In the genomic region with DNA sequence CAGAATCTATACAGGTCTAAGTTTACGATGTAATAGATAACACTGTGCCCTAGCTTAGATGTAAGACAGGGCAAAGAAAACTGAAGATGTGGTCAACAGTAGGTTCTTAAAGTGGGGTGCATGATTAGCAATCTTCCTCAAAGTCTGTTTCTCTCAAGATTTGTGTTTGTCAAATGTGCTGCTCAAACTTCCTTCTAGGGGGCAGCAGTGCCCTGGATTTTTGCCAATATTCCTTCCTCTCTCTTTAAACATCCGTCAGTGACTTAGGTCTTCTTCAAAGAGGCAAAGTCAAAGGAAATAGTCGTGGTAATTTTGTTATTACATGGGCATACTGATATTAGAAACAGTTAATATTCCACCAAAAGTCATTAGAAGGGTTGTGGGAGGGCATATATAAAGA, we compare ENCODE assay signal across 12 cellular contexts. TPM values are rescaled to one million over a fixed set of nuclear protein-coding genes. Genes with fewer than 3 reads are reported as not detected.
DNase-seq lines count a peak whose midpoint lies in the region; TF ChIP-seq lines count a peak whose summit lies in the region.
"Had no signal": no experiment of that assay in that cellular context is flagged by ENCODE, and none has a peak within 500 bp of the region (broad histone marks: within the 10 kb centered on the region; RNA-seq: fewer than 3 reads in every experiment).

No MANE protein-coding gene starts in this region.

- H3K36me3 Mint-ChIP-seq in progenitor cell of endocrine pancreas (ENCODE audit: insufficient read depth) = no peaks in the 10 kb centered on the region
- H3K36me3 Mint-ChIP-seq: activated CD4-positive, alpha-beta memory T cell treated with anti-CD3 and anti-CD28 coated beads for 36 hours had no signal

- no peak overlapping the region for H3K4me3 ChIP-seq in NB4 (ENCODE audit: low read depth, low read length)
- no peak overlapping the region for H3K4me3 ChIP-seq in dorsolateral prefrontal cortex
- H3K4me3 ChIP-seq: A549 had no signal

- H3K27me3 ChIP-seq in dorsolateral prefrontal cortex = no peaks in the 10 kb centered on the region

- TF ChIP-seq POLR2A in NB4 (IDR thresholded peaks at IDR 0.05; ENCODE audit: extremely low read depth, insufficient read length) = no peak

- no peaks in the 10 kb centered on the region for H3K27me3 Mint-ChIP-seq in progenitor cell of endocrine pancreas
- H3K27me3 Mint-ChIP-seq: activated CD4-positive, alpha-beta memory T cell treated with anti-CD3 and anti-CD28 coated beads for 36 hours had no signal

- intact Hi-C loops in dorsolateral prefrontal cortex (cut with DNase I) = loop anchor here in 1 of 2 donors (10.0 kb wide), 1 partner anchor 671 kb away; no protein-coding TSS in a partner anchor

- peak; percentile 32 for DNase-seq in DMS53 (lab: John Stamatoyannopoulos, UW)
- no peak for DNase-seq in DMS53 treated with DMSO at 0.1 percent for 48 hours (lab: John Stamatoyannopoulos, UW; ENCODE audit: unreplicated experiment)
- DNase-seq in NB4 (ENCODE audit: low read depth) = peak; percentile 49
- DNase-seq in dorsolateral prefrontal cortex = no peak
- DNase-seq in progenitor cell of endocrine pancreas (ENCODE audit: low spot score, unreplicated experiment) = no peak
- DNase-seq in NCI-H345 (lab: John Stamatoyannopoulos, UW) = no peak
- DNase-seq in NCI-H1436 (lab: John Stamatoyannopoulos, UW) = no peak
- DNase-seq in hepatic stellate cell (ENCODE audit: low spot score) = no peak
- DNase-seq: activated CD4-positive, alpha-beta memory T cell treated with anti-CD3 and anti-CD28 coated beads for 36 hours; hippocampal formation; posterior cingulate gyrus had no signal

- TF ChIP-seq CTCF in NB4 (IDR thresholded peaks at IDR 0.05; ENCODE audit: low read depth, low read length) (peak; percentile 48), dorsolateral prefrontal cortex (IDR thresholded peaks at IDR 0.05 in 54 of 56, conservative IDR thresholded peaks at IDR 0.05 in 2 of 56; ENCODE audit: low read depth in 1 of 56, partially characterized antibody in 56 of 56) (peak in 34 of 56 donors; percentile 12 to 47 (median 33)), progenitor cell of endocrine pancreas (IDR thresholded peaks at IDR 0.05; ENCODE audit: unreplicated experiment) (peak; percentile 60)

- peaks cover 13% of the 10 kb centered on the region for H3K9me3 Mint-ChIP-seq in progenitor cell of endocrine pancreas (ENCODE audit: low read depth)

- no peaks in the 10 kb centered on the region for H3K4me1 Mint-ChIP-seq in progenitor cell of endocrine pancreas (ENCODE audit: low read depth)

- no peak overlapping the region for H3K4me3 Mint-ChIP-seq in progenitor cell of endocrine pancreas (ENCODE audit: low read depth)
- H3K4me3 Mint-ChIP-seq: activated CD4-positive, alpha-beta memory T cell treated with anti-CD3 and anti-CD28 coated beads for 36 hours had no signal

- H3K27ac Mint-ChIP-seq in progenitor cell of endocrine pancreas = no peak overlapping the region
- H3K27ac Mint-ChIP-seq: activated CD4-positive, alpha-beta memory T cell treated with anti-CD3 and anti-CD28 coated beads for 36 hours had no signal

- no peak overlapping the region for H3K27ac ChIP-seq in dorsolateral prefrontal cortex
- H3K27ac ChIP-seq: A549 had no signal

RNA-seq across cellular contexts. Expression of a gene that starts 4.2 kb away (rescaled TPM):
- total RNA-seq in dorsolateral prefrontal cortex = under 1 TPM in 1 of 120 experiments, not detected in 119; 0.34 TPM
- total RNA-seq in progenitor cell of endocrine pancreas = not detected in 2 replicates
- total RNA-seq: activated CD4-positive, alpha-beta memory T cell treated with anti-CD3 and anti-CD28 coated beads for 36 hours had no signal

Comparison
In these comparisons a context has a peak if more than half of its experiments do, and no peak if none do; other contexts are left out.
1. DNase-seq: peak in DMS53 (single experiment) and NB4 (single experiment); none in DMS53 treated with DMSO at 0.1 percent for 48 hours (single experiment), dorsolateral prefrontal cortex (0 of 10), progenitor cell of endocrine pancreas (single experiment), NCI-H345 (single experiment), NCI-H1436 (single experiment) and hepatic stellate cell (single experiment).
2. Peak in every context shown above with its lines, with median percentiles within 50 percentile points of each other: CTCF ChIP-seq.